In the genomic region with DNA sequence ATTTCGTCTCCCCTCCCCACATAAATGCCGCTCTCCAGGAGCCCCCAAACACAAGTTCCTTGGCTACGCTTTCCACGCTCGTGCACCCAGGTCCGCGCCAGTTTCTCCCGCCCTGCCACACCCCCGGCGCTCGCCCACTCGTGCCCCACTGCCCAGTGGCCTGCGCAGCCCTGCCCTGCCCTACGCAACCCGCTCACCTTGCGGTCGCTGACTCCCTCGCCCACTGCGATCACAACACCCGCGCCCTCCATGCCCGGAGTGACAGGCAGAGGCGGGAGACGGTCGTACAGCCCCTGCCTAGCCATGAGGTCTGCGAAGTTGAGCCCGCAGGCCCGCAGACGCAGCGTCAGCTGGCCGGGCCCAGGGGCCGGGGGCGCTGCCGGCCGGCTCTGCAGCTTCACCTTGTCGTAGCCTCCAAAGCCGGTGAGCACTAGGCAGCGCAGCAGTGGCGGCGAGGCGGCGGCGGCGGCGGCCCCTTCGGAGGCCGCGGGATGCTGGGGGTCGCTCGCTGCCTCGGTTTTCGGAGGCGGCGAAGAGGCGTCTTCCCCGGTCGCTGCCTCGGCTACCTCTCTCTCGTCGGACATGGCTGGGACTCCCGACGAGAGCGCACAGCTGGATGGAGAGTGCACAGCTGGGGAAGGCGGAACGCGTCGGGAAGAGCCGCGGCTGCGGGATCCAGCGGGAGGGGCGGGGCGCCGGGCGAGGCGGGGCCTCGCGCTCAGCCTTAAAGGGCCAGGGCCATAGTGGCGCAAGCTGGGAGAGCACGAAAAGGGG, we compare ENCODE assay signal across 8 cellular contexts. TPM values are rescaled to one million over a fixed set of nuclear protein-coding genes. Genes with fewer than 3 reads are reported as not detected.
DNase-seq lines count a peak whose midpoint lies in the region; ATAC-seq, FAIRE-seq and TF ChIP-seq lines count a peak whose summit lies in the region.

VAT1 (minus strand) TSS at position 647 of the 774 bp plus-strand sequence; CDS start at position 584, 63 bp downstream.

- H3K36me3 ChIP-seq in GM23338 (ENCODE audit: insufficient read depth), result peaks cover 3% of the 10 kb centered on the region; the same call in 1 of the 2 replicates
- H3K36me3 ChIP-seq in kidney (ENCODE audit: control insufficient read depth in 1 of 2, insufficient read depth in 2 of 2, low read length in 2 of 2), result no peaks in the 10 kb centered on the region

- H3K4me1 Mint-ChIP-seq in GM23338, result peaks cover 28% of the 10 kb centered on the region
- H3K4me1 Mint-ChIP-seq in chondrocyte (ENCODE audit: low read depth), result peaks cover 36% of the 10 kb centered on the region

- no peaks in the 10 kb centered on the region for H3K27me3 ChIP-seq in GM23338 (ENCODE audit: insufficient read depth)

- peak within 1 kb of the TSS; percentile 63 to 78 for H3K9ac ChIP-seq in kidney (ENCODE audit: low read length in 2 of 2)

- H3K9me2 ChIP-seq in GM23338 (ENCODE audit: insufficient read depth), result no peaks in the 10 kb centered on the region

- H3K4me1 ChIP-seq in GM23338 (ENCODE audit: insufficient read depth), result peaks cover 31% of the 10 kb centered on the region
- peaks cover 0 to 11% of the 10 kb centered on the region in 2 donors for H3K4me1 ChIP-seq in kidney (ENCODE audit: control insufficient read depth in 1 of 2, insufficient read depth in 1 of 2, low read depth in 1 of 2, low read length in 2 of 2)

- peak; percentile 66 for ATAC-seq in GM23338

- H3K27ac Mint-ChIP-seq in GM23338 (peak within 1 kb of the TSS; percentile 96), chondrocyte (ENCODE audit: unreplicated experiment) (peak within 1 kb of the TSS; percentile 98)

- FAIRE-seq in kidney (lab: Jason Lieb, UNC), result no peak

- peak within 1 kb of the TSS; percentile 94 for H2AFZ ChIP-seq in GM23338

- H3K27ac ChIP-seq in GM23338 (ENCODE audit: low read depth), result peak within 1 kb of the TSS; percentile 85
- peak within 1 kb of the TSS; percentile 88 to 94 for H3K27ac ChIP-seq in kidney (ENCODE audit: low read depth in 2 of 2, low read length in 2 of 2)

- intact Hi-C loops in kidney (cut with DNase I), result no loop called here

- H3K9me3 ChIP-seq in kidney (ENCODE audit: control insufficient read depth in 1 of 2, low read length in 2 of 2), result no peaks in the 10 kb centered on the region

- H3K4me3 Mint-ChIP-seq in GM23338, result peak within 1 kb of the TSS; percentile 95
- peak within 1 kb of the TSS; percentile 93 for H3K4me3 Mint-ChIP-seq in chondrocyte (ENCODE audit: unreplicated experiment)

- peaks cover 46% of the 10 kb centered on the region for H3K79me2 ChIP-seq in GM23338 (replicated peaks; ENCODE audit: insufficient read depth)

- H3K4me3 ChIP-seq in GM23338, result peak within 1 kb of the TSS; percentile 98
- peak within 1 kb of the TSS; percentile 83 to 85 for H3K4me3 ChIP-seq in kidney (ENCODE audit: low read length in 2 of 2)

- no peaks in the 10 kb centered on the region for H3K9me3 Mint-ChIP-seq in GM23338
- no peaks in the 10 kb centered on the region for H3K9me3 Mint-ChIP-seq in chondrocyte (ENCODE audit: low read depth)

- peak within 1 kb of the TSS; percentile 97 for H3K4me2 ChIP-seq in GM23338

- H3K27me3 Mint-ChIP-seq in GM23338 (ENCODE audit: insufficient read depth, low read depth, poor library complexity) (peaks cover 19% of the 10 kb centered on the region), chondrocyte (ENCODE audit: low read depth) (no peaks in the 10 kb centered on the region)

- DNase-seq in Ammon's horn (ENCODE audit: low spot score) (peak; percentile 81), GM23338 (ENCODE audit: low spot score) (peak; percentile 92), NCI-H446 (lab: John Stamatoyannopoulos, UW) (peak; percentile 50 to 75), chondrocyte (ENCODE audit: low spot score) (no peak), kidney (peak; percentile 91), cortex of kidney (lab: John Stamatoyannopoulos, UW) (no peak)
- DNase-seq in activated CD4-positive, alpha-beta T cell treated with anti-CD3 and anti-CD28 coated beads for 1 hour, result peak; percentile 50
- DNase-seq in stimulated activated CD4-positive, alpha-beta T cell treated with anti-CD3 and anti-CD28 coated beads, Interleukin-12 subunit alpha, Interleukin-12 subunit beta, amount 100 ng/mL, for 4 hours, result peak; percentile 61

- peaks cover 10% of the 10 kb centered on the region for H4K20me1 ChIP-seq in GM23338 (replicated peaks; ENCODE audit: insufficient read depth)

- H3K36me3 Mint-ChIP-seq in GM23338 (ENCODE audit: low read depth), result peaks cover 27% of the 10 kb centered on the region
- peaks cover 12% of the 10 kb centered on the region for H3K36me3 Mint-ChIP-seq in chondrocyte (ENCODE audit: low read depth)

- TF ChIP-seq CTCF in GM23338 (conservative IDR thresholded peaks at IDR 0.05; ENCODE audit: low read depth in 2 of 2), result no peak
- TF ChIP-seq CTCF in chondrocyte (IDR thresholded peaks at IDR 0.05), result peak; percentile 25
- TF ChIP-seq CTCF in kidney (IDR thresholded peaks at IDR 0.05; ENCODE audit: borderline replicate concordance, extremely low read depth, insufficient read depth), result no peak

- peaks cover 19% of the 10 kb centered on the region; the same call in 1 of the 2 replicates for H3F3A ChIP-seq in GM23338 (replicated peaks; ENCODE audit: low read depth)

TF ChIP-seq in GM23338, 12 proteins besides CTCF, POLR2A, EP300 and RAD21:
- peak; percentile 87 for TF ChIP-seq POLR2AphosphoS5 (IDR thresholded peaks at IDR 0.05; ENCODE audit: low read depth)
- peak; percentile 20; the same call in 1 of the 2 replicates for TF ChIP-seq CREB1 (CRISPR knock-in tag; IDR thresholded peaks at IDR 0.05; ENCODE audit: low read depth)
- TF ChIP-seq ZNF331 (CRISPR knock-in tag; IDR thresholded peaks at IDR 0.05; ENCODE audit: low read depth), result no peak
- TF ChIP-seq STAT1 (IDR thresholded peaks at IDR 0.05; ENCODE audit: unreplicated experiment), result no peak
TF ChIP-seq in GM23338: peak in this region for 2.

RNA-seq across cellular contexts. Expression of gene VAT1, which starts in this region (rescaled TPM):
- 227 and 300 TPM in 2 replicates for total RNA-seq in GM23338 (2014; rRNA removed; shearing (Covaris generic))
- polyA plus RNA-seq in GM23338 (2016; fragmentation: Nextera tagmentation; extraction: Ambion mirVana) (233 and 267 TPM in 2 replicates), kidney (ENCODE audit: insufficient read depth, low read depth, low replicate concordance) (119 TPM)
- total RNA-seq in chondrocyte (290 to 589 TPM (median 567 TPM) in 3 replicates), kidney (133 TPM)

Comparison
In these comparisons a context has a peak if more than half of its experiments do, and no peak if none do; other contexts are left out.
1. DNase-seq: peak in Ammon's horn (single experiment), GM23338 (single experiment), NCI-H446 (2 of 2), activated CD4-positive, alpha-beta T cell treated with anti-CD3 and anti-CD28 coated beads for 1 hour (single experiment), kidney (single experiment) and stimulated activated CD4-positive, alpha-beta T cell treated with anti-CD3 and anti-CD28 coated beads, Interleukin-12 subunit alpha, Interleukin-12 subunit beta, amount 100 ng/mL, for 4 hours (single experiment); none in chondrocyte (single experiment) and cortex of kidney (single experiment).